Comparison of ENCODE assay signal across 22 cellular contexts in the genomic region with DNA sequence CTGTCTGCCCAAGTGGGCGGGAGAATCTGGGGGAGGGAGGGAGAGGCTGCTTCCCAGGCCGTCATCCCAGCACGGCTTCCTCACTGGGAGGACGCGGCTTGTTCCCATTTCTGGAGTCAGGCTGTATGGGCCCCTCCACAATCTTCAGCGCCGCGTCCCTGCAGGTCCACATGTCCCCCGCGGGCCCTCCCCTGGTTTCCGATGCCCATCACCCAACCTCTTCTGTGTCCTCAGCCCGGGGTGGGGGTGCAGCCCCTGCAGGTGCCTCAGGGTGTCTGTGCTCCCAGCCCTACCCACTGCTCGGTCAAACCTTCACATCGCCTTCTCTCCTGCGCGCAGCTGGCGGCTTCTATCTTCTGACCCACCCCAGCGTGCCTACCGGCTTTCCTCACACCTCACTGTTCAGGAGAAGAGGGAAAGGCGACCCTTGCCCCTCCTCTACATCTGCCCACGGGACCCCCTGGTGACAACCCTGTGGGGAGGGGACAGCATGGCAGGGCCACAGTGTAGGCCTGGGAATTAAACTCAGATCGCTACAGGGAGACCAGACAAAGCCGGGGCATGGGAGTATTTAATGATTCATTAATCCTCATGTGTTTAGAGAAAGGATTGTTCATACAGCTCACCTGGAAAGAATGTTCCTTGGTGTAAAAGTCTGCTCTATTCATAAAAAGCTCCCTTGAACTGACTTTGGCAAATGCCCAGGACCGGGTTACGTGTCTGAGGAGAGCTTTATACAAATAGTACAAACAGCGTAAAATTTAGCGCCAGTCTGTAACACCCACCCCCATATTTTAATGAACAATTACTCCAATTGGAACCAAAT.
DNase-seq lines count a peak whose midpoint lies in the region; ATAC-seq and TF ChIP-seq lines count a peak whose summit lies in the region.
"Had no signal": no experiment of that assay in that cellular context is flagged by ENCODE, and none has a peak within 500 bp of the region (broad histone marks: within the 10 kb centered on the region; RNA-seq: fewer than 3 reads in every experiment).

No MANE protein-coding gene starts in this region.

- in situ Hi-C loops in astrocyte of the spinal cord (cut with HindIII; ENCODE audit: low sequenced_read_pairs), result no loop called here

- TF ChIP-seq EP300 in suprapubic skin (IDR thresholded peaks at IDR 0.05), result no peak

- no peaks in the 10 kb centered on the region for H3K27me3 ChIP-seq in kidney epithelial cell (ENCODE audit: control insufficient read depth, insufficient read depth, low read length)
- H3K27me3 ChIP-seq in suprapubic skin, result no peaks in the 10 kb centered on the region
- H3K27me3 ChIP-seq: upper lobe of left lung had no signal

- no peak for TF ChIP-seq CTCF in astrocyte of the spinal cord (IDR thresholded peaks at IDR 0.05; ENCODE audit: low read depth, low read length)
- no peak for TF ChIP-seq CTCF in kidney epithelial cell (IDR thresholded peaks at IDR 0.05; ENCODE audit: insufficient read depth, low read length, poor library complexity, severe bottlenecking)
- no peak for TF ChIP-seq CTCF in suprapubic skin (IDR thresholded peaks at IDR 0.05)

- no peaks in the 10 kb centered on the region for H3K9me3 ChIP-seq in suprapubic skin
- H3K9me3 ChIP-seq: Caco-2, upper lobe of left lung had no signal

- no peak overlapping the region for H3K4me3 ChIP-seq in astrocyte of the spinal cord (ENCODE audit: low read depth, low read length)
- H3K4me3 ChIP-seq in kidney epithelial cell (ENCODE audit: low read depth, low read length), result no peak overlapping the region
- H3K4me3 ChIP-seq in suprapubic skin, result no peak overlapping the region
- H3K4me3 ChIP-seq: upper lobe of left lung had no signal

- H3K36me3 ChIP-seq in kidney epithelial cell (ENCODE audit: control insufficient read depth, insufficient read depth, low read length) (no peaks in the 10 kb centered on the region), suprapubic skin (no peaks in the 10 kb centered on the region)
- H3K36me3 ChIP-seq: upper lobe of left lung had no signal

- H3K27ac ChIP-seq in suprapubic skin, result peak overlapping the region; percentile 48
- H3K27ac ChIP-seq: KMS-11, upper lobe of left lung had no signal

- WGBS in suprapubic skin, result 73% methylated on average over 24 of the region's 27 CpGs

- TF ChIP-seq POLR2A in suprapubic skin (IDR thresholded peaks at IDR 0.05), result no peak

- no peak for ATAC-seq in GM18520 (IDR thresholded peaks at IDR 0.05; ENCODE audit: unreplicated experiment)
- ATAC-seq: activated naive CD8-positive, alpha-beta T cell treated with anti-CD3 and anti-CD28 coated beads, Interleukin-2, amount 50 U/mL, for 24 hours; naive thymus-derived CD8-positive, alpha-beta T cell had no signal

- H3K4me1 ChIP-seq in suprapubic skin, result no peaks in the 10 kb centered on the region
- H3K4me1 ChIP-seq: Caco-2, upper lobe of left lung had no signal

- DNase-seq in NCI-H1048 (lab: John Stamatoyannopoulos, UW), result peak; percentile 77
- DNase-seq in astrocyte of the spinal cord (ENCODE audit: low read depth, low spot score), result peak; percentile 14
- DNase-seq in kidney epithelial cell (ENCODE audit: low read depth), result peak; percentile 23
- DNase-seq in suprapubic skin (ENCODE audit: low spot score in 2 of 2), result no peak
- no peak for DNase-seq in NK-92 (lab: John Stamatoyannopoulos, UW; ENCODE audit: unreplicated experiment)
- no peak for DNase-seq in activated CD4-positive, alpha-beta T cell treated with anti-CD3 and anti-CD28 coated beads for 48 hours
- DNase-seq: activated CD8-positive, alpha-beta memory T cell treated with anti-CD3 and anti-CD28 coated beads, Interleukin-2, amount 50 U/mL, for 48 hours; activated effector memory CD4-positive, alpha-beta T cell treated with Interleukin-2 at 50 U/mL for 16 hours; activated naive CD8-positive, alpha-beta T cell treated with anti-CD3 and anti-CD28 coated beads, Interleukin-2, amount 50 U/mL, for 24 hours; Caco-2; caudate nucleus; EL; foreskin fibroblast; naive thymus-derived CD8-positive, alpha-beta T cell; NCI-H2171 treated with DMSO at 0.1 percent for 48 hours; NCI-H526 treated with DMSO at 0.1 percent for 48 hours; OCI-M1; SHP77 treated with DMSO at 0.1 percent for 48 hours; T-helper 1 cell had no signal

Comparison
In these comparisons a context has a peak if more than half of its experiments do, and no peak if none do; other contexts are left out.
1. DNase-seq: peak in NCI-H1048 (single experiment), astrocyte of the spinal cord (single experiment) and kidney epithelial cell (single experiment); none in suprapubic skin (0 of 2), NK-92 (single experiment) and activated CD4-positive, alpha-beta T cell treated with anti-CD3 and anti-CD28 coated beads for 48 hours (single experiment).